ENCODE assay signal across 8 cellular contexts in genomic region chr2:177763532-177764265, GRCh38.
DNase-seq lines count a peak whose midpoint lies in the region; ATAC-seq, FAIRE-seq and TF ChIP-seq lines count a peak whose summit lies in the region.

No MANE protein-coding gene starts in this region.

- peaks cover 35% of the 10 kb centered on the region for H3K27me3 Mint-ChIP-seq in activated T-cell treated with anti-CD3 and anti-CD28 coated beads, Interleukin-2, amount 50 U/mL, for 72 hours (ENCODE audit: low read depth)

- H3K9me3 Mint-ChIP-seq in activated T-cell treated with anti-CD3 and anti-CD28 coated beads, Interleukin-2, amount 50 U/mL, for 72 hours: no peaks in the 10 kb centered on the region

- H3K4me2 ChIP-seq in osteoblast (ENCODE audit: insufficient read depth, low read length): no peak overlapping the region

- peak; percentile 100 for ATAC-seq in GM21723 (IDR thresholded peaks at IDR 0.05; ENCODE audit: unreplicated experiment)
- peak; percentile 93 to 97 for ATAC-seq in activated T-cell treated with anti-CD3 and anti-CD28 coated beads, Interleukin-2, amount 50 U/mL, for 72 hours (replicated peaks in 1 of 2)
- ATAC-seq in foreskin keratinocyte: peak; percentile 98
- peak; percentile 8 for ATAC-seq in thoracic aorta (ENCODE audit: insufficient number of reproducible peaks, low FRiP score, low read depth)

- H3K4me3 Mint-ChIP-seq in activated T-cell treated with anti-CD3 and anti-CD28 coated beads, Interleukin-2, amount 50 U/mL, for 72 hours: peak overlapping the region; percentile 21 to 38

- no peak for FAIRE-seq in RCC 7860 (lab: Jason Lieb, UNC)

- peaks cover 11% of the 10 kb centered on the region for H3K27me3 ChIP-seq in foreskin keratinocyte
- H3K27me3 ChIP-seq in osteoblast (ENCODE audit: insufficient read depth, low read length): no peaks in the 10 kb centered on the region
- H3K27me3 ChIP-seq in thoracic aorta (replicated peaks; ENCODE audit: insufficient read depth): no peaks in the 10 kb centered on the region

- no peaks in the 10 kb centered on the region for H4K20me1 ChIP-seq in osteoblast (ENCODE audit: insufficient read depth, low read length)

- DNase-seq in EH (ENCODE audit: low read depth) (peak; percentile 68), HuH-7.5 (ENCODE audit: low spot score) (peak; percentile 43), RCC 7860 (ENCODE audit: low spot score) (peak; percentile 46), foreskin keratinocyte (peak in 1 of 2 donors; percentile 44), osteoblast (ENCODE audit: insufficient read length, low spot score, missing footprints) (peak; percentile 84), thoracic aorta (ENCODE audit: low spot score) (peak; percentile 10)
- peak; percentile 76 to 81 for DNase-seq in activated T-cell treated with anti-CD3 and anti-CD28 coated beads, Interleukin-2, amount 50 U/mL, for 72 hours

- no peaks in the 10 kb centered on the region for H3K36me3 ChIP-seq in osteoblast (ENCODE audit: insufficient read depth, low read length)
- H3K36me3 ChIP-seq in thoracic aorta: no peaks in the 10 kb centered on the region

- H3K4me1 Mint-ChIP-seq in activated T-cell treated with anti-CD3 and anti-CD28 coated beads, Interleukin-2, amount 50 U/mL, for 72 hours (ENCODE audit: low read depth): peaks cover 4% of the 10 kb centered on the region

- H3K9me3 ChIP-seq in osteoblast (ENCODE audit: low read depth, low read length) (no peaks in the 10 kb centered on the region), thoracic aorta (no peaks in the 10 kb centered on the region)

- H3K36me3 Mint-ChIP-seq in activated T-cell treated with anti-CD3 and anti-CD28 coated beads, Interleukin-2, amount 50 U/mL, for 72 hours (ENCODE audit: insufficient read depth in 2 of 2): no peaks in the 10 kb centered on the region

- no peaks in the 10 kb centered on the region for H3K79me2 ChIP-seq in osteoblast (ENCODE audit: insufficient read depth, low read length)

- H3K27ac ChIP-seq in foreskin keratinocyte (no peak overlapping the region), osteoblast (ENCODE audit: low read depth, low read length) (no peak overlapping the region), thoracic aorta (no peak overlapping the region)

- H2AFZ ChIP-seq in osteoblast (ENCODE audit: low read length): peak overlapping the region; percentile 10

- H3K4me1 ChIP-seq in foreskin keratinocyte (no peaks in the 10 kb centered on the region), osteoblast (ENCODE audit: insufficient read depth, low read length) (no peaks in the 10 kb centered on the region), thoracic aorta (ENCODE audit: control insufficient read depth in 1 of 2, low read depth in 2 of 2) (no peaks in the 10 kb centered on the region)

- no peak overlapping the region for H3K27ac Mint-ChIP-seq in activated T-cell treated with anti-CD3 and anti-CD28 coated beads, Interleukin-2, amount 50 U/mL, for 72 hours

- TF ChIP-seq CTCF in foreskin keratinocyte (conservative IDR thresholded peaks at IDR 0.05): peak; percentile 77
- TF ChIP-seq CTCF in osteoblast (IDR thresholded peaks at IDR 0.05; ENCODE audit: extremely low read depth, low read depth, low read length): peak; percentile 82
- TF ChIP-seq CTCF in thoracic aorta (IDR thresholded peaks at IDR 0.05): peak; percentile 70

- H3K4me3 ChIP-seq in osteoblast (ENCODE audit: insufficient read depth, low read length) (no peak overlapping the region), thoracic aorta (no peak overlapping the region)

Comparison
In these comparisons a context has a peak if more than half of its experiments do, and no peak if none do; other contexts are left out.
1. ATAC-seq: peak in every context shown above with its lines; median percentile 100 in GM21723; 98 in foreskin keratinocyte; 95 in activated T-cell treated with anti-CD3 and anti-CD28 coated beads, Interleukin-2, amount 50 U/mL, for 72 hours; 8 in thoracic aorta.